1 cellular context compared by ENCODE assay signal in the genomic region with DNA sequence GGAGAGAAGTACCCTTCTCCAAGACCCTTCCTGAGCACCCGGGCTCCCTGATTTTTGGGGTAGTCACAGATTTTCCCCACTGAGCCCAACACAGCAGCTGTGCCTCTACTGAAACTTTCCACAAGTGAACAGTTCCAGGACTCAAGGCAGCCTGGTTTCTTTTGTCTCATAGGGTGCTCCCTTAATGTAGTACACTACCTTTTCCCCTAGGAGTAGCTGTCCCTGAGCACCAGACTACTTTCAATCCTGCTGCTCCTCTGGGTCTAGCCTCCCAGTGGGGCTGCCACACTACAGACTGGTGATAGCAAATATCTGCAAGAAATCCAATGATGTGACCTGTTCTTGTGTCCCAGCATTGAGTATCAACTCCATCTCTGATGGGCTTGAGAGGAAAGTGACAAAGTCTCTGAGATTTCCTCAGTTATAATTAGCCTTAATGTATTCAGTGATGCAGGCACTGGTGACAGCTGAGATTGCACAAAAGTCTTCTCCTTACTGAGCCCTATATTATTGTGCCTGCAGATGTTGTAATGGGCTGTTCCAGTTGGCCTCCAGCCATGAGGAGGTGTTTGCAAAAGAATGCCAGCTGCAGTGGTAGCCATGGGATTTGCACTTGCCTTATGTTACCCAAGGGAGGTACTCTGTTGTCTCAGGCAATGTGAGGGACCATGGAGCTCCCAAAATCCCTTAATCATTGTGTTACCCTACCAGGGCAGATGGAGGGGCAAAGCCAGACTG.
TF ChIP-seq lines count a peak whose summit lies in the region.

No MANE protein-coding gene starts in this region.

TF ChIP-seq in WTC11, 78 proteins besides CTCF, POLR2A, EP300 and RAD21 (continued from another document):
- TF ChIP-seq, protein P1, sequence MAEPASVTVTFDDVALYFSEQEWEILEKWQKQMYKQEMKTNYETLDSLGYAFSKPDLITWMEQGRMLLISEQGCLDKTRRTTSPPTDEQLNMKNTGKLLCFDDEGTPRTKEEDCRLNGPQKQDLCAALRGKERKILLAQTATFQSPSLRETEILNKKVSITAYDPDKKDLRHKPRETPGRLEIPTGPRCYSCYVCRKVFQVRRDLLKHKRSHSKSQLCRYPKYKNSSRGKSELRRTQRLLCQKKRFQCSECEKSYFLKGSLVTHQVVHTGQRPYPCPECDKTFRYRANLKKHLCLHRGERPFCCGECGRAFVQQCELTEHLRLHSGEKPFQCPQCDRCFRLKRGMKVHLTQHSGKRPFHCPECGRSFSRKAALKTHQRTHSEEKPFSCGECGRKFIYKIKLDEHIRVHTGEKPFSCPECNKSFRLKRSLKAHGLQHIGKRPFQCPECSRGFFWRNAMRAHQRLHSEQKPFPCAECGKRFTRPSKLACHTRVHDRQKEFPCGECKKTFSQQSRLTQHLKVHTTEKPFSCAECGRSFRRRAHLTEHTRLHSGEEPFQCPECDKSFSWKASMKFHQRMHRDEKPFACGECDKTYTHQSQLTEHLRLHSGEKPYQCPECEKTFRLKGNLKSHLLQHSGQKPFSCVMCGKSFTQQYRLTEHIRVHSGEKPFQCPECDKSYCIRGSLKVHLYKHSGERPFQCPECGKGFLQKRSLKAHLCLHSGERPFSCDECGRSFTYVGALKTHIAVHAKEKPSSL (CRISPR knock-in tag; conservative IDR thresholded peaks at IDR 0.05): no peak
- TF ChIP-seq, protein P2, sequence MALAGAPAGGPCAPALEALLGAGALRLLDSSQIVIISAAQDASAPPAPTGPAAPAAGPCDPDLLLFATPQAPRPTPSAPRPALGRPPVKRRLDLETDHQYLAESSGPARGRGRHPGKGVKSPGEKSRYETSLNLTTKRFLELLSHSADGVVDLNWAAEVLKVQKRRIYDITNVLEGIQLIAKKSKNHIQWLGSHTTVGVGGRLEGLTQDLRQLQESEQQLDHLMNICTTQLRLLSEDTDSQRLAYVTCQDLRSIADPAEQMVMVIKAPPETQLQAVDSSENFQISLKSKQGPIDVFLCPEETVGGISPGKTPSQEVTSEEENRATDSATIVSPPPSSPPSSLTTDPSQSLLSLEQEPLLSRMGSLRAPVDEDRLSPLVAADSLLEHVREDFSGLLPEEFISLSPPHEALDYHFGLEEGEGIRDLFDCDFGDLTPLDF (CRISPR knock-in tag; IDR thresholded peaks at IDR 0.05): no peak
- no peak for TF ChIP-seq JAZF1 (CRISPR knock-in tag; IDR thresholded peaks at IDR 0.05)
- TF ChIP-seq ZNF263 (CRISPR knock-in tag; IDR thresholded peaks at IDR 0.05; ENCODE audit: low read depth): no peak
- TF ChIP-seq, protein P3, sequence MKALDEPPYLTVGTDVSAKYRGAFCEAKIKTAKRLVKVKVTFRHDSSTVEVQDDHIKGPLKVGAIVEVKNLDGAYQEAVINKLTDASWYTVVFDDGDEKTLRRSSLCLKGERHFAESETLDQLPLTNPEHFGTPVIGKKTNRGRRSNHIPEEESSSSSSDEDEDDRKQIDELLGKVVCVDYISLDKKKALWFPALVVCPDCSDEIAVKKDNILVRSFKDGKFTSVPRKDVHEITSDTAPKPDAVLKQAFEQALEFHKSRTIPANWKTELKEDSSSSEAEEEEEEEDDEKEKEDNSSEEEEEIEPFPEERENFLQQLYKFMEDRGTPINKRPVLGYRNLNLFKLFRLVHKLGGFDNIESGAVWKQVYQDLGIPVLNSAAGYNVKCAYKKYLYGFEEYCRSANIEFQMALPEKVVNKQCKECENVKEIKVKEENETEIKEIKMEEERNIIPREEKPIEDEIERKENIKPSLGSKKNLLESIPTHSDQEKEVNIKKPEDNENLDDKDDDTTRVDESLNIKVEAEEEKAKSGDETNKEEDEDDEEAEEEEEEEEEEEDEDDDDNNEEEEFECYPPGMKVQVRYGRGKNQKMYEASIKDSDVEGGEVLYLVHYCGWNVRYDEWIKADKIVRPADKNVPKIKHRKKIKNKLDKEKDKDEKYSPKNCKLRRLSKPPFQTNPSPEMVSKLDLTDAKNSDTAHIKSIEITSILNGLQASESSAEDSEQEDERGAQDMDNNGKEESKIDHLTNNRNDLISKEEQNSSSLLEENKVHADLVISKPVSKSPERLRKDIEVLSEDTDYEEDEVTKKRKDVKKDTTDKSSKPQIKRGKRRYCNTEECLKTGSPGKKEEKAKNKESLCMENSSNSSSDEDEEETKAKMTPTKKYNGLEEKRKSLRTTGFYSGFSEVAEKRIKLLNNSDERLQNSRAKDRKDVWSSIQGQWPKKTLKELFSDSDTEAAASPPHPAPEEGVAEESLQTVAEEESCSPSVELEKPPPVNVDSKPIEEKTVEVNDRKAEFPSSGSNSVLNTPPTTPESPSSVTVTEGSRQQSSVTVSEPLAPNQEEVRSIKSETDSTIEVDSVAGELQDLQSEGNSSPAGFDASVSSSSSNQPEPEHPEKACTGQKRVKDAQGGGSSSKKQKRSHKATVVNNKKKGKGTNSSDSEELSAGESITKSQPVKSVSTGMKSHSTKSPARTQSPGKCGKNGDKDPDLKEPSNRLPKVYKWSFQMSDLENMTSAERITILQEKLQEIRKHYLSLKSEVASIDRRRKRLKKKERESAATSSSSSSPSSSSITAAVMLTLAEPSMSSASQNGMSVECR (CRISPR knock-in tag; IDR thresholded peaks at IDR 0.05; ENCODE audit: borderline replicate concordance): no peak
- no peak for TF ChIP-seq NFE2L1 (CRISPR knock-in tag; IDR thresholded peaks at IDR 0.05)
- TF ChIP-seq TP53 (CRISPR knock-in tag; IDR thresholded peaks at IDR 0.05): no peak
- TF ChIP-seq, protein P4, sequence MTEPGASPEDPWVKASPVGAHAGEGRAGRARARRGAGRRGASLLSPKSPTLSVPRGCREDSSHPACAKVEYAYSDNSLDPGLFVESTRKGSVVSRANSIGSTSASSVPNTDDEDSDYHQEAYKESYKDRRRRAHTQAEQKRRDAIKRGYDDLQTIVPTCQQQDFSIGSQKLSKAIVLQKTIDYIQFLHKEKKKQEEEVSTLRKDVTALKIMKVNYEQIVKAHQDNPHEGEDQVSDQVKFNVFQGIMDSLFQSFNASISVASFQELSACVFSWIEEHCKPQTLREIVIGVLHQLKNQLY (CRISPR knock-in tag; IDR thresholded peaks at IDR 0.05): no peak
- TF ChIP-seq ZBTB21 (CRISPR knock-in tag; IDR thresholded peaks at IDR 0.05; ENCODE audit: borderline replicate concordance): no peak
- TF ChIP-seq, protein P5, sequence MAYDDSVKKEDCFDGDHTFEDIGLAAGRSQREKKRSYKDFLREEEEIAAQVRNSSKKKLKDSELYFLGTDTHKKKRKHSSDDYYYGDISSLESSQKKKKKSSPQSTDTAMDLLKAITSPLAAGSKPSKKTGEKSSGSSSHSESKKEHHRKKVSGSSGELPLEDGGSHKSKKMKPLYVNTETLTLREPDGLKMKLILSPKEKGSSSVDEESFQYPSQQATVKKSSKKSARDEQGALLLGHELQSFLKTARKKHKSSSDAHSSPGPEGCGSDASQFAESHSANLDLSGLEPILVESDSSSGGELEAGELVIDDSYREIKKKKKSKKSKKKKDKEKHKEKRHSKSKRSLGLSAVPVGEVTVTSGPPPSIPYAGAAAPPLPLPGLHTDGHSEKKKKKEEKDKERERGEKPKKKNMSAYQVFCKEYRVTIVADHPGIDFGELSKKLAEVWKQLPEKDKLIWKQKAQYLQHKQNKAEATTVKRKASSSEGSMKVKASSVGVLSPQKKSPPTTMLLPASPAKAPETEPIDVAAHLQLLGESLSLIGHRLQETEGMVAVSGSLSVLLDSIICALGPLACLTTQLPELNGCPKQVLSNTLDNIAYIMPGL (CRISPR knock-in tag; IDR thresholded peaks at IDR 0.05): no peak
- TF ChIP-seq FOXJ3 (CRISPR knock-in tag; IDR thresholded peaks at IDR 0.05; ENCODE audit: borderline replicate concordance): no peak
- TF ChIP-seq, protein P6, sequence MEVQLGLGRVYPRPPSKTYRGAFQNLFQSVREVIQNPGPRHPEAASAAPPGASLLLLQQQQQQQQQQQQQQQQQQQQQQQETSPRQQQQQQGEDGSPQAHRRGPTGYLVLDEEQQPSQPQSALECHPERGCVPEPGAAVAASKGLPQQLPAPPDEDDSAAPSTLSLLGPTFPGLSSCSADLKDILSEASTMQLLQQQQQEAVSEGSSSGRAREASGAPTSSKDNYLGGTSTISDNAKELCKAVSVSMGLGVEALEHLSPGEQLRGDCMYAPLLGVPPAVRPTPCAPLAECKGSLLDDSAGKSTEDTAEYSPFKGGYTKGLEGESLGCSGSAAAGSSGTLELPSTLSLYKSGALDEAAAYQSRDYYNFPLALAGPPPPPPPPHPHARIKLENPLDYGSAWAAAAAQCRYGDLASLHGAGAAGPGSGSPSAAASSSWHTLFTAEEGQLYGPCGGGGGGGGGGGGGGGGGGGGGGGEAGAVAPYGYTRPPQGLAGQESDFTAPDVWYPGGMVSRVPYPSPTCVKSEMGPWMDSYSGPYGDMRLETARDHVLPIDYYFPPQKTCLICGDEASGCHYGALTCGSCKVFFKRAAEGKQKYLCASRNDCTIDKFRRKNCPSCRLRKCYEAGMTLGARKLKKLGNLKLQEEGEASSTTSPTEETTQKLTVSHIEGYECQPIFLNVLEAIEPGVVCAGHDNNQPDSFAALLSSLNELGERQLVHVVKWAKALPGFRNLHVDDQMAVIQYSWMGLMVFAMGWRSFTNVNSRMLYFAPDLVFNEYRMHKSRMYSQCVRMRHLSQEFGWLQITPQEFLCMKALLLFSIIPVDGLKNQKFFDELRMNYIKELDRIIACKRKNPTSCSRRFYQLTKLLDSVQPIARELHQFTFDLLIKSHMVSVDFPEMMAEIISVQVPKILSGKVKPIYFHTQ (CRISPR knock-in tag; IDR thresholded peaks at IDR 0.05): no peak
- no peak for TF ChIP-seq CREM (CRISPR knock-in tag; IDR thresholded peaks at IDR 0.05)
